Comparison of ENCODE assay signal across 18 cellular contexts in genomic region chr16:30088832-30089624, GRCh38. TPM values are rescaled to one million over a fixed set of nuclear protein-coding genes. Genes with fewer than 3 reads are reported as not detected.
DNase-seq lines count a peak whose midpoint lies in the region; ATAC-seq and TF ChIP-seq lines count a peak whose summit lies in the region.
"Had no signal": no experiment of that assay in that cellular context is flagged by ENCODE, and none has a peak within 500 bp of the region (broad histone marks: within the 10 kb centered on the region; RNA-seq: fewer than 3 reads in every experiment).

No MANE protein-coding gene starts in this region.

- no peak overlapping the region for H3K4me2 ChIP-seq in smooth muscle cell

- H3K27ac Mint-ChIP-seq in activated CD4-positive, alpha-beta T cell treated with anti-CD3 and anti-CD28 coated beads, Interleukin-2, amount 10 ng/mL, durations not matched to agents 7 days and 5 days, result peak overlapping the region; percentile 80
- H3K27ac Mint-ChIP-seq in IgD-negative memory B cell, result peak overlapping the region; percentile 55 to 87 (median 58)
- H3K27ac Mint-ChIP-seq: WTC11 had no signal

- no peaks in the 10 kb centered on the region for H3K9me3 Mint-ChIP-seq in activated CD4-positive, alpha-beta T cell treated with anti-CD3 and anti-CD28 coated beads, Interleukin-2, amount 10 ng/mL, durations not matched to agents 7 days and 5 days
- no peaks in the 10 kb centered on the region for H3K9me3 Mint-ChIP-seq in IgD-negative memory B cell

- CTCF ChIA-PET in activated CD4-positive, alpha-beta T cell treated with anti-CD3 and anti-CD28 coated beads, Interleukin-2, amount 10 ng/mL, durations not matched to agents 7 days and 5 days (lab: Charles Lee), result interaction anchor here (0.6 to 8.0 kb wide), 2 partner anchors 11 to 554 kb away, joined by 5 to 112 read pairs; partner anchors contain the start of gene PPP4C

- no peak for ATAC-seq in HG03520 (IDR thresholded peaks at IDR 0.05; ENCODE audit: unreplicated experiment)
- ATAC-seq in HG02678 (IDR thresholded peaks at IDR 0.05; ENCODE audit: unreplicated experiment), result no peak
- ATAC-seq: right cardiac atrium, WTC11 had no signal

- POLR2A ChIA-PET in activated CD4-positive, alpha-beta T cell treated with anti-CD3 and anti-CD28 coated beads, Interleukin-2, amount 10 ng/mL, durations not matched to agents 7 days and 5 days (lab: Charles Lee), result no interaction called here

- peaks cover 20% of the 10 kb centered on the region for H3K36me3 Mint-ChIP-seq in activated CD4-positive, alpha-beta T cell treated with anti-CD3 and anti-CD28 coated beads, Interleukin-2, amount 10 ng/mL, durations not matched to agents 7 days and 5 days (ENCODE audit: low read depth)
- no peaks in the 10 kb centered on the region for H3K36me3 Mint-ChIP-seq in IgD-negative memory B cell

- no peak for TF ChIP-seq CTCF in smooth muscle cell (IDR thresholded peaks at IDR 0.05; ENCODE audit: borderline replicate concordance, insufficient read depth, poor library complexity, severe bottlenecking)

- H3K4me1 ChIP-seq in smooth muscle cell (ENCODE audit: low read depth), result peaks cover 12% of the 10 kb centered on the region

- DNase-seq in activated CD4-positive, alpha-beta T cell treated with anti-CD3 and anti-CD28 coated beads, Interleukin-2, amount 10 ng/mL, durations not matched to agents 7 days and 5 days, result no peak
- DNase-seq in activated CD4-positive, alpha-beta T cell treated with anti-CD3 and anti-CD28 coated beads for 4 hours, result no peak
- DNase-seq in epithelial cell of prostate (ENCODE audit: low read depth, low spot score) (no peak), smooth muscle cell (lab: John Stamatoyannopoulos, UW; ENCODE audit: unreplicated experiment) (no peak), retina (no peak)
- DNase-seq: adrenal gland; central memory CD4-positive, alpha-beta T cell; H7; left ventricle myocardium inferior; NCI-H2107; NCI-H69; thyroid gland had no signal

- no peaks in the 10 kb centered on the region for H3K27me3 ChIP-seq in smooth muscle cell (ENCODE audit: low read depth)
- H3K27me3 ChIP-seq: adrenal gland, thyroid gland had no signal

- WGBS in smooth muscle cell (ENCODE audit: low lambda C conversion rate), result 90% methylated on average over 22 of the region's 22 CpGs

- no peak overlapping the region for H2AFZ ChIP-seq in smooth muscle cell (ENCODE audit: low read depth)

- peaks cover 49% of the 10 kb centered on the region for H3K4me1 Mint-ChIP-seq in activated CD4-positive, alpha-beta T cell treated with anti-CD3 and anti-CD28 coated beads, Interleukin-2, amount 10 ng/mL, durations not matched to agents 7 days and 5 days
- H3K4me1 Mint-ChIP-seq in IgD-negative memory B cell, result peaks cover 13 to 30% (median 23%) of the 10 kb centered on the region in 3 donors

- H4K20me1 ChIP-seq in smooth muscle cell (ENCODE audit: low read depth), result no peaks in the 10 kb centered on the region

- peak overlapping the region; percentile 95 for H3K27ac ChIP-seq in epithelial cell of prostate
- H3K27ac ChIP-seq in smooth muscle cell (ENCODE audit: low read depth), result peak overlapping the region; percentile 61
- H3K27ac ChIP-seq: thyroid gland had no signal

- H3K27me3 Mint-ChIP-seq in activated CD4-positive, alpha-beta T cell treated with anti-CD3 and anti-CD28 coated beads, Interleukin-2, amount 10 ng/mL, durations not matched to agents 7 days and 5 days, result no peaks in the 10 kb centered on the region
- H3K27me3 Mint-ChIP-seq in IgD-negative memory B cell, result no peaks in the 10 kb centered on the region

- no peak overlapping the region for H3K4me3 Mint-ChIP-seq in activated CD4-positive, alpha-beta T cell treated with anti-CD3 and anti-CD28 coated beads, Interleukin-2, amount 10 ng/mL, durations not matched to agents 7 days and 5 days
- H3K4me3 Mint-ChIP-seq in IgD-negative memory B cell, result peak overlapping the region in 3 of 4 donors; percentile 27 to 63 (median 49)
- H3K4me3 Mint-ChIP-seq: WTC11 had no signal

- no peaks in the 10 kb centered on the region for H3K9me3 ChIP-seq in smooth muscle cell (replicated peaks; ENCODE audit: low read depth)
- H3K9me3 ChIP-seq: adrenal gland, left ventricle myocardium inferior, thyroid gland had no signal

- H3K4me3 ChIP-seq in smooth muscle cell, result no peak overlapping the region
- H3K4me3 ChIP-seq: adrenal gland, left ventricle myocardium inferior, thyroid gland had no signal

- no peaks in the 10 kb centered on the region for H3K36me3 ChIP-seq in smooth muscle cell (ENCODE audit: low read depth)

- H3K9ac ChIP-seq in smooth muscle cell (ENCODE audit: low read depth), result no peak overlapping the region

- no peaks in the 10 kb centered on the region for H3K79me2 ChIP-seq in smooth muscle cell (ENCODE audit: low read depth)

- peaks cover 24% of the 10 kb centered on the region for H3F3A ChIP-seq in smooth muscle cell (ENCODE audit: low read depth)

RNA-seq across cellular contexts. Expression of gene TBX6, which starts 2.7 kb away (rescaled TPM):
- 1 to 10 TPM; 1.2 to 1.7 TPM for total RNA-seq in activated CD4-positive, alpha-beta T cell treated with anti-CD3 and anti-CD28 coated beads, Interleukin-2, amount 10 ng/mL, durations not matched to agents 7 days and 5 days
- polyA plus RNA-seq in IgD-negative memory B cell (not detected), smooth muscle cell (0.50 and 1.6 TPM in 2 replicates)
- total RNA-seq in smooth muscle cell, result 0.13 and 2.0 TPM in 2 replicates
- total RNA-seq: G401 had no signal

RNA-seq across cellular contexts. Expression of gene YPEL3, which starts 7.0 kb away (rescaled TPM):
- total RNA-seq in activated CD4-positive, alpha-beta T cell treated with anti-CD3 and anti-CD28 coated beads, Interleukin-2, amount 10 ng/mL, durations not matched to agents 7 days and 5 days, result 10 to 100 TPM; 50.7 to 55.4 TPM
- 362 TPM for polyA plus RNA-seq in IgD-negative memory B cell
- total RNA-seq in smooth muscle cell, result 32.3 and 37.5 TPM in 2 replicates
- polyA plus RNA-seq in smooth muscle cell, result 65.9 and 81.1 TPM in 2 replicates
- total RNA-seq: G401 had no signal

RNA-seq across cellular contexts. Expression of gene PPP4C, which starts 13.2 kb away (rescaled TPM):
- 100 to 1,000 TPM; 129 to 136 TPM for total RNA-seq in activated CD4-positive, alpha-beta T cell treated with anti-CD3 and anti-CD28 coated beads, Interleukin-2, amount 10 ng/mL, durations not matched to agents 7 days and 5 days
- 187 TPM for polyA plus RNA-seq in IgD-negative memory B cell
- total RNA-seq in smooth muscle cell, result 90.2 and 111 TPM in 2 replicates
- polyA plus RNA-seq in smooth muscle cell, result 208 and 224 TPM in 2 replicates

RNA-seq across cellular contexts. Expression of gene ALDOA, which starts 23.5 kb away (rescaled TPM):
- 1,000 to 10,000 TPM; 1,139 to 1,329 TPM for total RNA-seq in activated CD4-positive, alpha-beta T cell treated with anti-CD3 and anti-CD28 coated beads, Interleukin-2, amount 10 ng/mL, durations not matched to agents 7 days and 5 days
- 884 TPM for polyA plus RNA-seq in IgD-negative memory B cell
- 1,112 and 1,146 TPM in 2 replicates for total RNA-seq in smooth muscle cell
- 2,844 and 2,856 TPM in 2 replicates for polyA plus RNA-seq in smooth muscle cell

RNA-seq across cellular contexts. Expression of gene GDPD3, which starts 24.3 kb away (rescaled TPM):
- 10 to 100 TPM; 11.8 to 13.2 TPM for total RNA-seq in activated CD4-positive, alpha-beta T cell treated with anti-CD3 and anti-CD28 coated beads, Interleukin-2, amount 10 ng/mL, durations not matched to agents 7 days and 5 days
- not detected for polyA plus RNA-seq in IgD-negative memory B cell
- 0.85 TPM in 1 of 2 replicates, not detected in the other for total RNA-seq in smooth muscle cell
- polyA plus RNA-seq in smooth muscle cell, result 13.4 and 17.1 TPM in 2 replicates
- total RNA-seq: G401 had no signal
